In genomic region chr11:130636672-130637463, GRCh38 we compare ENCODE assay signal across 8 cellular contexts.
A peak's percentile ranks its signal among the peaks of the same experiment; 100 is the strongest.
DNase-seq lines count a peak whose midpoint lies in the region; ATAC-seq and TF ChIP-seq lines count a peak whose summit lies in the region.

No MANE protein-coding gene starts in this region.

- H3K27me3 ChIP-seq in liver (ENCODE audit: control insufficient read depth in 4 of 4, insufficient read depth in 4 of 4, low read length in 3 of 4): peaks cover 0 to 12% (median 1%) of the 10 kb centered on the region in 4 donors

- H3K4me3 ChIP-seq in liver (ENCODE audit: low read depth in 1 of 3, low read length in 3 of 3): no peak overlapping the region

- DNase-seq in SHP77 treated with DMSO at 0.1 percent for 48 hours (lab: John Stamatoyannopoulos, UW): peak; percentile 96
- DNase-seq in SIG-M5 (lab: John Stamatoyannopoulos, UW): no peak
- DNase-seq in KG1 (lab: John Stamatoyannopoulos, UW): no peak
- DNase-seq in nucleus accumbens (lab: John Stamatoyannopoulos, UW): no peak
- no peak for DNase-seq in ecto neural progenitor cell (ENCODE audit: low spot score)

- no peak overlapping the region for H3K9ac ChIP-seq in liver (ENCODE audit: low read depth in 1 of 2, low read length in 2 of 2)

- no peak overlapping the region for H3K27ac ChIP-seq in liver (ENCODE audit: low read depth in 1 of 2, low read length in 2 of 2)

- no peaks in the 10 kb centered on the region for H3K36me3 ChIP-seq in liver (ENCODE audit: control insufficient read depth in 4 of 4, insufficient read depth in 3 of 4, low read depth in 1 of 4, low read length in 3 of 4)

- H3K9me3 ChIP-seq in liver (ENCODE audit: control insufficient read depth in 4 of 4, low read length in 3 of 4): no peaks in the 10 kb centered on the region

- ATAC-seq in GM18499 (IDR thresholded peaks at IDR 0.05; ENCODE audit: insufficient read depth, unreplicated experiment) (peak; percentile 59), HG02973 (IDR thresholded peaks at IDR 0.05; ENCODE audit: unreplicated experiment) (peak; percentile 88)

- 57% methylated on average over 10 of the region's 10 CpGs for WGBS in liver

- peaks cover 0 to 2% (median 0%) of the 10 kb centered on the region in 4 donors for H3K4me1 ChIP-seq in liver (ENCODE audit: control insufficient read depth in 4 of 4, insufficient read depth in 4 of 4, low read length in 3 of 4)

- no peak for TF ChIP-seq RAD21 in liver (IDR thresholded peaks at IDR 0.05)

- TF ChIP-seq CTCF in liver (IDR thresholded peaks at IDR 0.05; ENCODE audit: low read depth, low read length, missing input control): no peak

TF ChIP-seq in liver, 16 proteins besides CTCF, POLR2A, EP300 and RAD21:
- TF ChIP-seq FOXA2 (IDR thresholded peaks at IDR 0.05): peak; percentile 59
- TF ChIP-seq JUND (IDR thresholded peaks at IDR 0.05): peak in 1 of 2 donors; percentile 87
- TF ChIP-seq HNF4A (conservative IDR thresholded peaks at IDR 0.05): peak in 1 of 2 donors; percentile 7
- peak; percentile 43 for TF ChIP-seq FOXA1 (IDR thresholded peaks at IDR 0.05)
- TF ChIP-seq YY1 (IDR thresholded peaks at IDR 0.05): no peak
TF ChIP-seq in liver: peak in this region for 4.
